Comparison of ENCODE assay signal across 1 cellular context in the genomic region with DNA sequence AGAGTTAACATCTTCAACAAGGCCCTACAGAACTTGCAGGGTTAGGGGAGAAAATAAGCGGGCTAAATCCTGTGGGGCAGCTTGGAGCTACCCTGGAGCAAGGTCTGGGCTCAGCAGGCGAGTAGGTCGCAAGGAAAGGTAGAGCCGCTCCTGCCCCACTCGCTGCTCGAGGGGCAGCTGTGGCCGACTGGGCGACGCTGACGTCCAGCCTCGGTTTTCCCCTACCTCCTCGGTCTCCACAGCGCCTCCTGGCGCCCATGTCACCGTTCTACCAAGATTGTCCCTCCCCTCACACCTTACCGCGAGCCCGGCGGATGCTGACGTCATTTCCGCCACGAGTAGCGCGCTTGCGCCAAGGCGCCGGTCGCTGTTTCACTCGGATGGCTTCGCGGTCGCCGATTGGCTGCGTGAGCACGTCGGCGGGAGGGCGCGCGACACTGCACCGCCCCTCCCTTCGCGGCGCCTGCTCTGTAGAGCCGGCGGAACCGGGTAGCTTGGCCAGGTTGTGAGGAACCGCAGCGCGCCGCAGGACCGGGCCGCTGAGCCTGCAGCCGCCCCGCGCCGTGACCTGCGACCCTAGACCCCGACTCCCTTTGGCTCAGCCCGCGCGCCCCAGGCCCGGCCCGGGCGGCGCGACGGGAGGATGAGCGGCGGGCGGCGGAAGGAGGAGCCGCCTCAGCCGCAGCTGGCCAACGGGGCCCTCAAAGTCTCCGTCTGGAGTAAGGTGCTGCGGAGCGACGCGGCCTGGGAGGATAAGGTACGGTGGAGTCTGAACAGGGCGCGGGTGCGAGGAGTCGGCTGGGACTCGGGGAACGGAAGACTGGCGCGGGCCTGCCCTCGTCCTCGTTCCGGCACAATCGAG.
A peak's percentile ranks its signal among the peaks of the same experiment; 100 is the strongest.
TF ChIP-seq lines count a peak whose summit lies in the region.

A gene with protein sequence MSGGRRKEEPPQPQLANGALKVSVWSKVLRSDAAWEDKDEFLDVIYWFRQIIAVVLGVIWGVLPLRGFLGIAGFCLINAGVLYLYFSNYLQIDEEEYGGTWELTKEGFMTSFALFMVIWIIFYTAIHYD (plus strand): TSS at position 471 of the 862 bp plus-strand sequence. CDS start 173 bp downstream, at position 644.

TF ChIP-seq in GM12878, 131 proteins besides CTCF, POLR2A, EP300 and RAD21 (continued from another document and continues in another):
- TF ChIP-seq PML (IDR thresholded peaks at IDR 0.05; ENCODE audit: low read length) (peak; percentile 89), PAX8 (IDR thresholded peaks at IDR 0.05) (no peak), TCF3 (IDR thresholded peaks at IDR 0.05; ENCODE audit: borderline replicate concordance, insufficient read depth, low read depth, low read length) (peak; percentile 90), KDM1A (IDR thresholded peaks at IDR 0.05; ENCODE audit: borderline replicate concordance) (no peak), ETV6 (conservative IDR thresholded peaks at IDR 0.05 in 1 of 2, IDR thresholded peaks at IDR 0.05 in 1 of 2; ENCODE audit: borderline replicate concordance in 1 of 2, low read depth in 1 of 2) (no peak), GATAD2B (conservative IDR thresholded peaks at IDR 0.05; ENCODE audit: low read depth) (peak; percentile 88), EGR1 (IDR thresholded peaks at IDR 0.05; ENCODE audit: borderline replicate concordance in 1 of 2, low read depth in 2 of 2, low read length in 2 of 2) (peak in 1 of 2 experiments; percentile 49; a peak in 1 of 3 replicates), IRF4 (IDR thresholded peaks at IDR 0.05; ENCODE audit: low read depth, low read length) (no peak), SUPT20H (IDR thresholded peaks at IDR 0.05; ENCODE audit: borderline replicate concordance, control insufficient read depth, low read depth, low read length) (no peak), HDAC2 (IDR thresholded peaks at IDR 0.05) (no peak), FOS (IDR thresholded peaks at IDR 0.05; ENCODE audit: borderline replicate concordance, extremely low read depth, insufficient read length) (no peak), EED (IDR thresholded peaks at IDR 0.05; ENCODE audit: low read depth) (no peak; the same call in 1 of the 2 replicates), ASH2L (IDR thresholded peaks at IDR 0.05; ENCODE audit: borderline replicate concordance, low read depth) (0 out of 2 replicates have a peak, but pooled peaks have one; percentile 53), TAF1 (IDR thresholded peaks at IDR 0.05; ENCODE audit: borderline replicate concordance, low read depth, low read length) (no peak; the same call in 1 of the 2 replicates), NRF1 (conservative IDR thresholded peaks at IDR 0.05; ENCODE audit: low read depth, low read length) (peak; percentile 64), KLF5 (IDR thresholded peaks at IDR 0.05; ENCODE audit: partially characterized antibody) (no peak), BMI1 (IDR thresholded peaks at IDR 0.05; ENCODE audit: borderline replicate concordance) (no peak), JUND (IDR thresholded peaks at IDR 0.05; ENCODE audit: low read depth, low read length) (peak; percentile 84), ZSCAN29 (IDR thresholded peaks at IDR 0.05) (peak; percentile 70; the same call in 1 of the 2 replicates), MEF2B (IDR thresholded peaks at IDR 0.05; ENCODE audit: partially characterized antibody, poor library complexity, severe bottlenecking) (peak; percentile 59), SIX5 (IDR thresholded peaks at IDR 0.05; ENCODE audit: low read depth, low read length, severe bottlenecking) (no peak), POLR2AphosphoS5 (IDR thresholded peaks at IDR 0.05; ENCODE audit: low read length) (peak; percentile 96), MTA3 (IDR thresholded peaks at IDR 0.05; ENCODE audit: borderline replicate concordance, low read length) (no peak), SRF (IDR thresholded peaks at IDR 0.05; ENCODE audit: low read depth in 2 of 2, low read length in 2 of 2) (no peak), ESRRA (IDR thresholded peaks at IDR 0.05; ENCODE audit: low read length) (peak; percentile 80; the same call in 1 of the 2 replicates), SMAD5 (IDR thresholded peaks at IDR 0.05; ENCODE audit: low read depth) (peak; percentile 71), NFXL1 (IDR thresholded peaks at IDR 0.05; ENCODE audit: borderline replicate concordance) (no peak), CBX3 (IDR thresholded peaks at IDR 0.05; ENCODE audit: borderline replicate concordance, low read depth) (no peak), FOXM1 (IDR thresholded peaks at IDR 0.05; ENCODE audit: low read depth, low read length) (peak; percentile 20; the same call in 1 of the 2 replicates), SREBF2 (IDR thresholded peaks at IDR 0.05; ENCODE audit: low read length) (0 out of 2 replicates have a peak, but pooled peaks have one; percentile 23), SMARCA5 (IDR thresholded peaks at IDR 0.05) (peak; percentile 29), ZZZ3 (IDR thresholded peaks at IDR 0.05; ENCODE audit: control insufficient read depth, insufficient read length, low read depth) (no peak), NR2F1 (conservative IDR thresholded peaks at IDR 0.05) (peak; percentile 70), GABPA (IDR thresholded peaks at IDR 0.05; ENCODE audit: low read depth) (peak; percentile 89), ZNF24 (IDR thresholded peaks at IDR 0.05) (no peak), TCF7 (IDR thresholded peaks at IDR 0.05; ENCODE audit: borderline replicate concordance) (no peak), CHD4 (IDR thresholded peaks at IDR 0.05) (no peak), CREB1 (IDR thresholded peaks at IDR 0.05; ENCODE audit: low read depth) (peak; percentile 96)
- TF ChIP-seq, protein P1, sequence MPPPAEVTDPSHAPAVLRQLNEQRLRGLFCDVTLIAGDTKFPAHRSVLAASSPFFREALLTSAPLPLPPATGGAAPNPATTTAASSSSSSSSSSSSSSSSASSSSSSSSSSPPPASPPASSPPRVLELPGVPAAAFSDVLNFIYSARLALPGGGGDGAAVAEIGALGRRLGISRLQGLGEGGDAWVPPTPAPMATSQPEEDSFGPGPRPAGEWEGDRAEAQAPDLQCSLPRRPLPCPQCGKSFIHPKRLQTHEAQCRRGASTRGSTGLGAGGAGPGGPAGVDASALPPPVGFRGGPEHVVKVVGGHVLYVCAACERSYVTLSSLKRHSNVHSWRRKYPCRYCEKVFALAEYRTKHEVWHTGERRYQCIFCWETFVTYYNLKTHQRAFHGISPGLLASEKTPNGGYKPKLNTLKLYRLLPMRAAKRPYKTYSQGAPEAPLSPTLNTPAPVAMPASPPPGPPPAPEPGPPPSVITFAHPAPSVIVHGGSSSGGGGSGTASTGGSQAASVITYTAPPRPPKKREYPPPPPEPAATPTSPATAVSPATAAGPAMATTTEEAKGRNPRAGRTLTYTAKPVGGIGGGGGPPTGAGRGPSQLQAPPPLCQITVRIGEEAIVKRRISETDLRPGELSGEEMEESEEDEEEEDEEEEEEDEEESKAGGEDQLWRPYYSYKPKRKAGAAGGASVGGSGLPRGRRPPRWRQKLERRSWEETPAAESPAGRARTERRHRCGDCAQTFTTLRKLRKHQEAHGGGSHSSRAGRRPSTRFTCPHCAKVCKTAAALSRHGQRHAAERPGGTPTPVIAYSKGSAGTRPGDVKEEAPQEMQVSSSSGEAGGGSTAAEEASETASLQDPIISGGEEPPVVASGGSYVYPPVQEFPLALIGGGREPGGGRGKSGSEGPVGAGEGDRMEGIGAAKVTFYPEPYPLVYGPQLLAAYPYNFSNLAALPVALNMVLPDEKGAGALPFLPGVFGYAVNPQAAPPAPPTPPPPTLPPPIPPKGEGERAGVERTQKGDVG (CRISPR knock-in tag; IDR thresholded peaks at IDR 0.05), result 0 out of 2 replicates have a peak, but pooled peaks have one; percentile 33
- TF ChIP-seq, protein P2, sequence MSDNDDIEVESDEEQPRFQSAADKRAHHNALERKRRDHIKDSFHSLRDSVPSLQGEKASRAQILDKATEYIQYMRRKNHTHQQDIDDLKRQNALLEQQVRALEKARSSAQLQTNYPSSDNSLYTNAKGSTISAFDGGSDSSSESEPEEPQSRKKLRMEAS (IDR thresholded peaks at IDR 0.05; ENCODE audit: low read depth, low read length), result peak; percentile 66
- TF ChIP-seq, protein P3, sequence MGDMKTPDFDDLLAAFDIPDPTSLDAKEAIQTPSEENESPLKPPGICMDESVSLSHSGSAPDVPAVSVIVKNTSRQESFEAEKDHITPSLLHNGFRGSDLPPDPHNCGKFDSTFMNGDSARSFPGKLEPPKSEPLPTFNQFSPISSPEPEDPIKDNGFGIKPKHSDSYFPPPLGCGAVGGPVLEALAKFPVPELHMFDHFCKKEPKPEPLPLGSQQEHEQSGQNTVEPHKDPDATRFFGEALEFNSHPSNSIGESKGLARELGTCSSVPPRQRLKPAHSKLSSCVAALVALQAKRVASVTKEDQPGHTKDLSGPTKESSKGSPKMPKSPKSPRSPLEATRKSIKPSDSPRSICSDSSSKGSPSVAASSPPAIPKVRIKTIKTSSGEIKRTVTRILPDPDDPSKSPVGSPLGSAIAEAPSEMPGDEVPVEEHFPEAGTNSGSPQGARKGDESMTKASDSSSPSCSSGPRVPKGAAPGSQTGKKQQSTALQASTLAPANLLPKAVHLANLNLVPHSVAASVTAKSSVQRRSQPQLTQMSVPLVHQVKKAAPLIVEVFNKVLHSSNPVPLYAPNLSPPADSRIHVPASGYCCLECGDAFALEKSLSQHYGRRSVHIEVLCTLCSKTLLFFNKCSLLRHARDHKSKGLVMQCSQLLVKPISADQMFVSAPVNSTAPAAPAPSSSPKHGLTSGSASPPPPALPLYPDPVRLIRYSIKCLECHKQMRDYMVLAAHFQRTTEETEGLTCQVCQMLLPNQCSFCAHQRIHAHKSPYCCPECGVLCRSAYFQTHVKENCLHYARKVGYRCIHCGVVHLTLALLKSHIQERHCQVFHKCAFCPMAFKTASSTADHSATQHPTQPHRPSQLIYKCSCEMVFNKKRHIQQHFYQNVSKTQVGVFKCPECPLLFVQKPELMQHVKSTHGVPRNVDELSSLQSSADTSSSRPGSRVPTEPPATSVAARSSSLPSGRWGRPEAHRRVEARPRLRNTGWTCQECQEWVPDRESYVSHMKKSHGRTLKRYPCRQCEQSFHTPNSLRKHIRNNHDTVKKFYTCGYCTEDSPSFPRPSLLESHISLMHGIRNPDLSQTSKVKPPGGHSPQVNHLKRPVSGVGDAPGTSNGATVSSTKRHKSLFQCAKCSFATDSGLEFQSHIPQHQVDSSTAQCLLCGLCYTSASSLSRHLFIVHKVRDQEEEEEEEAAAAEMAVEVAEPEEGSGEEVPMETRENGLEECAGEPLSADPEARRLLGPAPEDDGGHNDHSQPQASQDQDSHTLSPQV (IDR thresholded peaks at IDR 0.05), result peak; percentile 27; the same call in 1 of the 2 replicates
- TF ChIP-seq, protein P4, sequence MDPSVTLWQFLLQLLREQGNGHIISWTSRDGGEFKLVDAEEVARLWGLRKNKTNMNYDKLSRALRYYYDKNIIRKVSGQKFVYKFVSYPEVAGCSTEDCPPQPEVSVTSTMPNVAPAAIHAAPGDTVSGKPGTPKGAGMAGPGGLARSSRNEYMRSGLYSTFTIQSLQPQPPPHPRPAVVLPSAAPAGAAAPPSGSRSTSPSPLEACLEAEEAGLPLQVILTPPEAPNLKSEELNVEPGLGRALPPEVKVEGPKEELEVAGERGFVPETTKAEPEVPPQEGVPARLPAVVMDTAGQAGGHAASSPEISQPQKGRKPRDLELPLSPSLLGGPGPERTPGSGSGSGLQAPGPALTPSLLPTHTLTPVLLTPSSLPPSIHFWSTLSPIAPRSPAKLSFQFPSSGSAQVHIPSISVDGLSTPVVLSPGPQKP (IDR thresholded peaks at IDR 0.05; ENCODE audit: low read depth, low read length), result peak; percentile 71; the same call in 1 of the 2 replicates
- TF ChIP-seq, protein P5, sequence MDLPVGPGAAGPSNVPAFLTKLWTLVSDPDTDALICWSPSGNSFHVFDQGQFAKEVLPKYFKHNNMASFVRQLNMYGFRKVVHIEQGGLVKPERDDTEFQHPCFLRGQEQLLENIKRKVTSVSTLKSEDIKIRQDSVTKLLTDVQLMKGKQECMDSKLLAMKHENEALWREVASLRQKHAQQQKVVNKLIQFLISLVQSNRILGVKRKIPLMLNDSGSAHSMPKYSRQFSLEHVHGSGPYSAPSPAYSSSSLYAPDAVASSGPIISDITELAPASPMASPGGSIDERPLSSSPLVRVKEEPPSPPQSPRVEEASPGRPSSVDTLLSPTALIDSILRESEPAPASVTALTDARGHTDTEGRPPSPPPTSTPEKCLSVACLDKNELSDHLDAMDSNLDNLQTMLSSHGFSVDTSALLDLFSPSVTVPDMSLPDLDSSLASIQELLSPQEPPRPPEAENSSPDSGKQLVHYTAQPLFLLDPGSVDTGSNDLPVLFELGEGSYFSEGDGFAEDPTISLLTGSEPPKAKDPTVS (IDR thresholded peaks at IDR 0.05; ENCODE audit: low read depth, low read length), result 0 out of 2 replicates have a peak, but pooled peaks have one; percentile 69
- TF ChIP-seq, protein P6, sequence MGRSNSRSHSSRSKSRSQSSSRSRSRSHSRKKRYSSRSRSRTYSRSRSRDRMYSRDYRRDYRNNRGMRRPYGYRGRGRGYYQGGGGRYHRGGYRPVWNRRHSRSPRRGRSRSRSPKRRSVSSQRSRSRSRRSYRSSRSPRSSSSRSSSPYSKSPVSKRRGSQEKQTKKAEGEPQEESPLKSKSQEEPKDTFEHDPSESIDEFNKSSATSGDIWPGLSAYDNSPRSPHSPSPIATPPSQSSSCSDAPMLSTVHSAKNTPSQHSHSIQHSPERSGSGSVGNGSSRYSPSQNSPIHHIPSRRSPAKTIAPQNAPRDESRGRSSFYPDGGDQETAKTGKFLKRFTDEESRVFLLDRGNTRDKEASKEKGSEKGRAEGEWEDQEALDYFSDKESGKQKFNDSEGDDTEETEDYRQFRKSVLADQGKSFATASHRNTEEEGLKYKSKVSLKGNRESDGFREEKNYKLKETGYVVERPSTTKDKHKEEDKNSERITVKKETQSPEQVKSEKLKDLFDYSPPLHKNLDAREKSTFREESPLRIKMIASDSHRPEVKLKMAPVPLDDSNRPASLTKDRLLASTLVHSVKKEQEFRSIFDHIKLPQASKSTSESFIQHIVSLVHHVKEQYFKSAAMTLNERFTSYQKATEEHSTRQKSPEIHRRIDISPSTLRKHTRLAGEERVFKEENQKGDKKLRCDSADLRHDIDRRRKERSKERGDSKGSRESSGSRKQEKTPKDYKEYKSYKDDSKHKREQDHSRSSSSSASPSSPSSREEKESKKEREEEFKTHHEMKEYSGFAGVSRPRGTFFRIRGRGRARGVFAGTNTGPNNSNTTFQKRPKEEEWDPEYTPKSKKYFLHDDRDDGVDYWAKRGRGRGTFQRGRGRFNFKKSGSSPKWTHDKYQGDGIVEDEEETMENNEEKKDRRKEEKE (IDR thresholded peaks at IDR 0.05), result no peak
- TF ChIP-seq, protein P7, sequence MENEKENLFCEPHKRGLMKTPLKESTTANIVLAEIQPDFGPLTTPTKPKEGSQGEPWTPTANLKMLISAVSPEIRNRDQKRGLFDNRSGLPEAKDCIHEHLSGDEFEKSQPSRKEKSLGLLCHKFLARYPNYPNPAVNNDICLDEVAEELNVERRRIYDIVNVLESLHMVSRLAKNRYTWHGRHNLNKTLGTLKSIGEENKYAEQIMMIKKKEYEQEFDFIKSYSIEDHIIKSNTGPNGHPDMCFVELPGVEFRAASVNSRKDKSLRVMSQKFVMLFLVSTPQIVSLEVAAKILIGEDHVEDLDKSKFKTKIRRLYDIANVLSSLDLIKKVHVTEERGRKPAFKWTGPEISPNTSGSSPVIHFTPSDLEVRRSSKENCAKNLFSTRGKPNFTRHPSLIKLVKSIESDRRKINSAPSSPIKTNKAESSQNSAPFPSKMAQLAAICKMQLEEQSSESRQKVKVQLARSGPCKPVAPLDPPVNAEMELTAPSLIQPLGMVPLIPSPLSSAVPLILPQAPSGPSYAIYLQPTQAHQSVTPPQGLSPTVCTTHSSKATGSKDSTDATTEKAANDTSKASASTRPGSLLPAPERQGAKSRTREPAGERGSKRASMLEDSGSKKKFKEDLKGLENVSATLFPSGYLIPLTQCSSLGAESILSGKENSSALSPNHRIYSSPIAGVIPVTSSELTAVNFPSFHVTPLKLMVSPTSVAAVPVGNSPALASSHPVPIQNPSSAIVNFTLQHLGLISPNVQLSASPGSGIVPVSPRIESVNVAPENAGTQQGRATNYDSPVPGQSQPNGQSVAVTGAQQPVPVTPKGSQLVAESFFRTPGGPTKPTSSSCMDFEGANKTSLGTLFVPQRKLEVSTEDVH (IDR thresholded peaks at IDR 0.05; ENCODE audit: low read depth, partially characterized antibody), result no peak
